In the genomic region with DNA sequence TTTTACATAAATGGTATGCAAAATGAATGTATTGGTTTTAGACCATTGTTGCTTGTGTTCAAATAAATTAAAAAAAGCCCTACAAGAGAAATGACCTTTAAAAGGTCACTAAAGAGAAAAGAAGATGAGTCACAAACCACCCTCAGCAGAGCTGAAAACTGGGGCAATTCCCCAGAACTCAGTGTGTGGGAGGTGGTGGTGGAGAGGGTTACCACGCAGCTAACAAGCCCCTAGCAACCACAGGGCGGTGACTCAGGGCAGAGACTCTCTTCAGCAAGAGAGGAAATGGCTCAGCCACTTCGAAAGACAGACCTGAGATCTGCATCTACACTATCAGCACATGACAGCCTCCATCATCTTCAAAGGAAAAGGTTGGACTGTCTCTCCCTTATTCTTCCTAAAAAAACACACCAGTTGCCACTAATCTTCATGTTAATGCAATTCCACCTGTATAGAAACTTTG, we compare ENCODE assay signal across 8 cellular contexts. TPM values are rescaled to one million over a fixed set of nuclear protein-coding genes. Genes with fewer than 3 reads are reported as not detected.
DNase-seq lines count a peak whose midpoint lies in the region; ATAC-seq and TF ChIP-seq lines count a peak whose summit lies in the region.

No MANE protein-coding gene starts in this region.

- peak overlapping the region; percentile 85 for H3K27ac ChIP-seq in DND-41 (ENCODE audit: low read length)

- H3K4me1 ChIP-seq in DND-41 (ENCODE audit: insufficient read depth, low read length): peaks cover 45% of the 10 kb centered on the region

- H3K4me1 Mint-ChIP-seq in progenitor cell of endocrine pancreas (ENCODE audit: low read depth): no peaks in the 10 kb centered on the region

- no peaks in the 10 kb centered on the region for H3K9me3 ChIP-seq in DND-41 (ENCODE audit: insufficient read depth, low read length, severe bottlenecking)

- peak overlapping the region; percentile 77 for H2AFZ ChIP-seq in DND-41 (ENCODE audit: low read depth, low read length)

- peak; percentile 92 for DNase-seq in DND-41
- peak; percentile 63 for DNase-seq in HS-5 (ENCODE audit: low read depth)
- DNase-seq in activated CD4-positive, CD25-positive, alpha-beta regulatory T cell treated with anti-CD3 and anti-CD28 coated beads, Interleukin-2, amount 50 U/mL, for 16 hours (ENCODE audit: low read depth, low spot score): peak; percentile 78
- DNase-seq in choroid plexus epithelial cell (ENCODE audit: low read depth): peak; percentile 83
- peak; percentile 5 for DNase-seq in pulmonary artery endothelial cell (ENCODE audit: low read depth, low spot score)
- no peak for DNase-seq in NCI-H2171 treated with DMSO at 0.1 percent for 48 hours (lab: John Stamatoyannopoulos, UW)
- DNase-seq in progenitor cell of endocrine pancreas (ENCODE audit: low spot score, unreplicated experiment): no peak

- H3K79me2 ChIP-seq in DND-41 (ENCODE audit: insufficient read depth, low read length): no peaks in the 10 kb centered on the region

- peak; percentile 32 for TF ChIP-seq CTCF in DND-41 (IDR thresholded peaks at IDR 0.05; ENCODE audit: borderline replicate concordance, extremely low read depth, low read length, poor library complexity, severe bottlenecking)
- no peak for TF ChIP-seq CTCF in choroid plexus epithelial cell (conservative IDR thresholded peaks at IDR 0.05; ENCODE audit: low read depth, low read length)
- TF ChIP-seq CTCF in progenitor cell of endocrine pancreas (IDR thresholded peaks at IDR 0.05; ENCODE audit: unreplicated experiment): no peak

- no peaks in the 10 kb centered on the region for H3K36me3 Mint-ChIP-seq in progenitor cell of endocrine pancreas (ENCODE audit: insufficient read depth)

- peak overlapping the region; percentile 40 for H3K9ac ChIP-seq in DND-41 (ENCODE audit: low read depth, low read length)

- H3K27ac Mint-ChIP-seq in progenitor cell of endocrine pancreas: no peak overlapping the region

- H4K20me1 ChIP-seq in DND-41 (ENCODE audit: insufficient read depth, low read length): no peaks in the 10 kb centered on the region

- H3K9me3 Mint-ChIP-seq in progenitor cell of endocrine pancreas (ENCODE audit: low read depth): no peaks in the 10 kb centered on the region

- no peaks in the 10 kb centered on the region for H3K27me3 ChIP-seq in DND-41 (ENCODE audit: insufficient read depth, low read length, poor library complexity)

- peak; percentile 100 for ATAC-seq in DND-41 (ENCODE audit: insufficient read depth, low read depth)
- peak; percentile 99 for ATAC-seq in GM21529 (IDR thresholded peaks at IDR 0.05; ENCODE audit: unreplicated experiment)

- H3K4me3 ChIP-seq in DND-41 (ENCODE audit: low read depth in 1 of 2, low read length in 2 of 2) (peak overlapping the region in 1 of 2 experiments; percentile 45; a peak in 2 of 4 replicates), choroid plexus epithelial cell (ENCODE audit: low read depth, low read length) (no peak overlapping the region)

- H3K4me3 Mint-ChIP-seq in progenitor cell of endocrine pancreas (ENCODE audit: low read depth): no peak overlapping the region

- H3K36me3 ChIP-seq in DND-41 (ENCODE audit: insufficient read depth, low read length): no peaks in the 10 kb centered on the region

- H3K4me2 ChIP-seq in DND-41 (ENCODE audit: insufficient read depth, low read length): peak overlapping the region; percentile 70

- H3K27me3 Mint-ChIP-seq in progenitor cell of endocrine pancreas: peaks cover 25% of the 10 kb centered on the region

RNA-seq across cellular contexts. Expression of a gene that starts 29.4 kb away (rescaled TPM):
- total RNA-seq in pulmonary artery endothelial cell (17.7 and 19.8 TPM in 2 replicates), progenitor cell of endocrine pancreas (53.8 and 57.4 TPM in 2 replicates)

RNA-seq across cellular contexts. Expression of a gene that starts 45.5 kb away (rescaled TPM):
- total RNA-seq in pulmonary artery endothelial cell (16.2 and 25.9 TPM in 2 replicates), progenitor cell of endocrine pancreas (78.6 and 81.2 TPM in 2 replicates)

Comparison
In these comparisons a context has a peak if more than half of its experiments do, and no peak if none do; other contexts are left out.
1. DNase-seq: peak in DND-41 (single experiment), HS-5 (single experiment), activated CD4-positive, CD25-positive, alpha-beta regulatory T cell treated with anti-CD3 and anti-CD28 coated beads, Interleukin-2, amount 50 U/mL, for 16 hours (single experiment), choroid plexus epithelial cell (single experiment) and pulmonary artery endothelial cell (single experiment); none in NCI-H2171 treated with DMSO at 0.1 percent for 48 hours (single experiment) and progenitor cell of endocrine pancreas (single experiment).